ENCODE assay signal across 13 cellular contexts in genomic region chr15:85414991-85415390, GRCh38. TPM values are rescaled to one million over a fixed set of nuclear protein-coding genes. Genes with fewer than 3 reads are reported as not detected.
DNase-seq lines count a peak whose midpoint lies in the region; ATAC-seq and TF ChIP-seq lines count a peak whose summit lies in the region.
"Had no signal": no experiment of that assay in that cellular context is flagged by ENCODE, and none has a peak within 500 bp of the region (broad histone marks: within the 10 kb centered on the region; RNA-seq: fewer than 3 reads in every experiment).

No MANE protein-coding gene starts in this region.

- H3K36me3 ChIP-seq in CD8-positive, alpha-beta memory T cell (ENCODE audit: insufficient read depth, low read length), result no peaks in the 10 kb centered on the region
- H3K36me3 ChIP-seq in IMR-90 (ENCODE audit: control insufficient read depth, insufficient read depth, low read length) (no peaks in the 10 kb centered on the region), mammary epithelial cell (ENCODE audit: insufficient read depth, low read length) (no peaks in the 10 kb centered on the region)
- H3K36me3 ChIP-seq in effector memory CD4-positive, alpha-beta T cell (ENCODE audit: control insufficient read depth, insufficient read depth, low read length), result no peaks in the 10 kb centered on the region
- H3K36me3 ChIP-seq: right lobe of liver had no signal

- peak overlapping the region; percentile 51; the same call in 1 of the 2 replicates for H3K23ac ChIP-seq in IMR-90 (ENCODE audit: low read depth, low read length)

- H2BK15ac ChIP-seq in IMR-90 (ENCODE audit: low read depth, low read length), result no peak overlapping the region

- no peak overlapping the region for H3K18ac ChIP-seq in IMR-90 (ENCODE audit: low read depth, low read length)

- no peak overlapping the region for H4K91ac ChIP-seq in IMR-90 (ENCODE audit: insufficient read depth, low read depth, low read length)

- H3K4me3 ChIP-seq in CD8-positive, alpha-beta memory T cell (ENCODE audit: low read length), result no peak overlapping the region
- H3K4me3 ChIP-seq in IMR-90 (ENCODE audit: insufficient read depth, low read depth, low read length) (no peak overlapping the region), mammary epithelial cell (replicated peaks in 1 of 3; ENCODE audit: insufficient read depth in 1 of 3, low read depth in 2 of 3, low read length in 3 of 3) (no peak overlapping the region)
- no peak overlapping the region for H3K4me3 ChIP-seq in effector memory CD4-positive, alpha-beta T cell (ENCODE audit: insufficient read depth, low read depth, low read length, poor library complexity, severe bottlenecking)
- H3K4me3 ChIP-seq: right lobe of liver had no signal

- H2AK9ac ChIP-seq in IMR-90 (replicated peaks; ENCODE audit: low read depth, low read length, poor library complexity), result no peak overlapping the region

- peak overlapping the region; percentile 57; the same call in 1 of the 2 replicates for H2AK5ac ChIP-seq in IMR-90 (ENCODE audit: low read depth, low read length)

- H3K4me1 Mint-ChIP-seq in CD8-positive, alpha-beta memory T cell, result peaks cover 56 to 89% (median 79%) of the 10 kb centered on the region in 3 donors
- H3K4me1 Mint-ChIP-seq in nephron, result peaks cover 47% of the 10 kb centered on the region

- no peak overlapping the region for H3K14ac ChIP-seq in IMR-90 (replicated peaks; ENCODE audit: low read depth, low read length)

- peaks cover 20% of the 10 kb centered on the region for H3K4me1 ChIP-seq in CD8-positive, alpha-beta memory T cell (ENCODE audit: insufficient read depth, low read length)
- H3K4me1 ChIP-seq in IMR-90 (ENCODE audit: control insufficient read depth, insufficient read depth, low read length) (peaks cover 9% of the 10 kb centered on the region), mammary epithelial cell (ENCODE audit: insufficient read depth, low read length) (peaks cover 44% of the 10 kb centered on the region)
- H3K4me1 ChIP-seq in effector memory CD4-positive, alpha-beta T cell (ENCODE audit: control insufficient read depth, insufficient read depth, low read length, poor library complexity, severe bottlenecking), result peaks cover 10% of the 10 kb centered on the region

- peaks cover 91% of the 10 kb centered on the region for H3K79me2 ChIP-seq in mammary epithelial cell (ENCODE audit: insufficient read depth, low read length)

- dilution Hi-C loops in IMR-90 (cut with HindIII; ENCODE audit: low sequenced_read_pairs, unreplicated experiment) (no loop called here), mammary epithelial cell (cut with HindIII; ENCODE audit: low sequenced_read_pairs) (loop anchor here (5.0 kb wide), 1 partner anchor 98 kb away; no protein-coding TSS in a partner anchor)

- no peak for TF ChIP-seq POLR2A in IMR-90 (IDR thresholded peaks at IDR 0.05; ENCODE audit: low read depth, low read length)

- peaks cover 26 to 62% of the 10 kb centered on the region in 2 experiments for H3K79me1 ChIP-seq in IMR-90 (ENCODE audit: low read depth in 1 of 2, low read length in 2 of 2)

- no peaks in the 10 kb centered on the region for H3K9me3 ChIP-seq in CD8-positive, alpha-beta memory T cell (ENCODE audit: low read length)
- no peaks in the 10 kb centered on the region for H3K9me3 ChIP-seq in IMR-90 (ENCODE audit: control insufficient read depth, insufficient read depth, low read length)
- H3K9me3 ChIP-seq in mammary epithelial cell (replicated peaks; ENCODE audit: insufficient read depth, low read length), result no peaks in the 10 kb centered on the region
- H3K9me3 ChIP-seq in effector memory CD4-positive, alpha-beta T cell (ENCODE audit: control insufficient read depth, low read length), result no peaks in the 10 kb centered on the region
- H3K9me3 ChIP-seq: right lobe of liver had no signal

- H3K9ac ChIP-seq in IMR-90 (ENCODE audit: low read depth, low read length) (no peak overlapping the region), mammary epithelial cell (ENCODE audit: insufficient read depth, low read length) (peak overlapping the region; percentile 44)

- H3K27me3 Mint-ChIP-seq in CD8-positive, alpha-beta memory T cell, result no peaks in the 10 kb centered on the region
- H3K27me3 Mint-ChIP-seq in nephron (ENCODE audit: low read depth), result no peaks in the 10 kb centered on the region

- H4K8ac ChIP-seq in IMR-90 (ENCODE audit: low read depth in 2 of 2, low read length in 2 of 2), result no peak overlapping the region

- peaks cover 0 to 4% (median 4%) of the 10 kb centered on the region in 3 donors for H3K36me3 Mint-ChIP-seq in CD8-positive, alpha-beta memory T cell
- peaks cover 25% of the 10 kb centered on the region for H3K36me3 Mint-ChIP-seq in nephron (ENCODE audit: low read depth)

- no peak overlapping the region for H3K4me3 Mint-ChIP-seq in CD8-positive, alpha-beta memory T cell
- H3K4me3 Mint-ChIP-seq in nephron, result no peak overlapping the region

- H2BK20ac ChIP-seq in IMR-90 (ENCODE audit: low read depth, low read length), result peak overlapping the region; percentile 11; the same call in 1 of the 2 replicates

- H4K20me1 ChIP-seq in IMR-90 (ENCODE audit: insufficient read depth, low read length) (peaks cover 40% of the 10 kb centered on the region), mammary epithelial cell (ENCODE audit: insufficient read depth, low read length) (no peaks in the 10 kb centered on the region)

- no peak for TF ChIP-seq RAD21 in IMR-90 (IDR thresholded peaks at IDR 0.05; ENCODE audit: low read length)

- H3K4me2 ChIP-seq in IMR-90 (ENCODE audit: low read depth, low read length) (no peak overlapping the region), mammary epithelial cell (ENCODE audit: insufficient read depth, low read depth, low read length) (peak overlapping the region; percentile 73)

- H3K56ac ChIP-seq in IMR-90 (ENCODE audit: extremely low read depth, insufficient read depth, low read length), result no peak overlapping the region

- DNase-seq in CD8-positive, alpha-beta memory T cell, result no peak
- DNase-seq in IMR-90, result no peak
- no peak for DNase-seq in mammary epithelial cell
- no peak for DNase-seq in effector memory CD4-positive, alpha-beta T cell
- no peak for DNase-seq in KG1 (lab: John Stamatoyannopoulos, UW)
- DNase-seq: activated CD4-positive, CD25-positive, alpha-beta regulatory T cell; activated effector memory CD4-positive, alpha-beta T cell treated with Interleukin-2 at 50 U/mL for 16 hours; glutamatergic neuron; kidney glomerular epithelial cell; NCI-H2171 treated with DMSO at 0.1 percent for 48 hours; right lobe of liver had no signal

- WGBS in IMR-90 (ENCODE audit: extremely low coverage in 2 of 2, insufficient read length in 1 of 2), 2 experiments, result 100% methylated on average over 5 of the region's 10 CpGs; no CpG with 5 or more reads in 1 of the 2 experiments
- 100% methylated on average over 10 of the region's 10 CpGs for WGBS in mammary epithelial cell (ENCODE audit: low coverage, missing lambda C conversion rate)

- POLR2A ChIA-PET in CD8-positive, alpha-beta memory T cell (lab: Charles Lee), result interaction anchor here (0.6 kb wide), 1 partner anchor 34 kb away, joined by 13 read pairs; the partner anchor contains the start of gene AKAP13
- POLR2A ChIA-PET in IMR-90 (lab: Charles Lee; ENCODE audit: unreplicated experiment), result no interaction called here

- ATAC-seq in IMR-90 (ENCODE audit: low read depth) (no peak), GM19455 (IDR thresholded peaks at IDR 0.05; ENCODE audit: unreplicated experiment) (no peak)

- H3K27ac ChIP-seq in CD8-positive, alpha-beta memory T cell (ENCODE audit: low read depth, low read length), result no peak overlapping the region
- H3K27ac ChIP-seq in IMR-90 (ENCODE audit: insufficient read depth, low read length), result no peak overlapping the region
- peak overlapping the region; percentile 98 for H3K27ac ChIP-seq in mammary epithelial cell (ENCODE audit: insufficient read depth, low read depth, low read length)
- no peak overlapping the region for H3K27ac ChIP-seq in effector memory CD4-positive, alpha-beta T cell (ENCODE audit: insufficient read depth, low read length, poor library complexity, severe bottlenecking)

- TF ChIP-seq CTCF in IMR-90 (conservative IDR thresholded peaks at IDR 0.05; ENCODE audit: low read depth, low read length), result no peak
- TF ChIP-seq CTCF in mammary epithelial cell (conservative IDR thresholded peaks at IDR 0.05 in 1 of 2, IDR thresholded peaks at IDR 0.05 in 1 of 2; ENCODE audit: extremely low read depth in 1 of 2, insufficient read depth in 1 of 2, low read depth in 1 of 2, low read length in 2 of 2), result peak in 1 of 2 donors; percentile 10
- no peak for TF ChIP-seq CTCF in nephron (IDR thresholded peaks at IDR 0.05; ENCODE audit: unreplicated experiment in 3 of 3)

- H3K27ac Mint-ChIP-seq in CD8-positive, alpha-beta memory T cell, result peak overlapping the region; percentile 72 to 88 (median 83)
- peak overlapping the region in 2 of 3 experiments; percentile 28 to 48 for H3K27ac Mint-ChIP-seq in nephron

- H3K4ac ChIP-seq in IMR-90 (ENCODE audit: low read depth, low read length), result no peak overlapping the region

- in situ Hi-C loops in IMR-90 (cut with MboI; ENCODE audit: low sequenced_read_pairs), result no loop called here
- in situ Hi-C loops in mammary epithelial cell (cut with MboI; ENCODE audit: low sequenced_read_pairs in 2 of 2), result loop anchor here (5.0 to 10.0 kb wide), 2 partner anchors 80 to 83 kb away; no protein-coding TSS in a partner anchor

- peaks cover 3% of the 10 kb centered on the region for H3K9me1 ChIP-seq in IMR-90 (ENCODE audit: insufficient read depth, low read length)

- no peak overlapping the region for H2BK120ac ChIP-seq in IMR-90 (ENCODE audit: low read depth, low read length)

- no peak overlapping the region for H4K5ac ChIP-seq in IMR-90 (ENCODE audit: low read depth, low read length)

- H2AFZ ChIP-seq in IMR-90 (replicated peaks; ENCODE audit: low read length, poor library complexity) (no peak overlapping the region), mammary epithelial cell (ENCODE audit: low read depth, low read length) (no peak overlapping the region)

- BruUV-seq in IMR-90 (replicated peaks; lab: Mats Ljungman, UMichigan) (no TSS peak), mammary epithelial cell (replicated peaks; lab: Mats Ljungman, UMichigan) (no TSS peak)

- H2BK5ac ChIP-seq in IMR-90 (ENCODE audit: low read depth, low read length, poor library complexity, severe bottlenecking), result no peak overlapping the region

- CTCF ChIA-PET in CD8-positive, alpha-beta memory T cell (lab: Charles Lee), result interaction anchor here (1.3 to 6.6 kb wide), 9 partner anchors 9 to 118 kb away, joined by 3 to 79 read pairs (median 10); partner anchors contain the start of gene AKAP13
- CTCF ChIA-PET in IMR-90 (lab: Yijun Ruan, JAX), result interaction anchor here (0.8 to 1.8 kb wide), 2 partner anchors 84 to 118 kb away, joined by 3 to 9 read pairs; no protein-coding TSS in a partner anchor
- CTCF ChIA-PET in mammary epithelial cell (lab: Charles Lee; ENCODE audit: low non-redundant PET), result interaction anchor here (0.6 to 1.9 kb wide), 4 partner anchors 36 to 119 kb away, joined by 3 to 35 read pairs (median 22); no protein-coding TSS in a partner anchor

- no peaks in the 10 kb centered on the region for H3K9me3 Mint-ChIP-seq in CD8-positive, alpha-beta memory T cell
- H3K9me3 Mint-ChIP-seq in nephron, result peaks cover 5% of the 10 kb centered on the region

- intact Hi-C loops in IMR-90 (cut with micrococcal nuclease) (loop anchor here (1.0 to 10.0 kb wide), 3 partner anchors 62 to 210 kb away; no protein-coding TSS in a partner anchor), mammary epithelial cell (cut with micrococcal nuclease) (loop anchor here (1.0 to 5.0 kb wide), 4 partner anchors 62 to 119 kb away; no protein-coding TSS in a partner anchor)

- no peaks in the 10 kb centered on the region for H3K27me3 ChIP-seq in CD8-positive, alpha-beta memory T cell (ENCODE audit: insufficient read depth, low read length, poor library complexity, severe bottlenecking)
- no peaks in the 10 kb centered on the region for H3K27me3 ChIP-seq in IMR-90 (ENCODE audit: control insufficient read depth, insufficient read depth, low read length)
- no peaks in the 10 kb centered on the region for H3K27me3 ChIP-seq in mammary epithelial cell (ENCODE audit: insufficient read depth, low read length)
- H3K27me3 ChIP-seq in effector memory CD4-positive, alpha-beta T cell (replicated peaks; ENCODE audit: control insufficient read depth, insufficient read depth, low read length, poor library complexity, severe bottlenecking), result no peaks in the 10 kb centered on the region
- H3K27me3 ChIP-seq: right lobe of liver had no signal

RNA-seq across cellular contexts. Expression of gene AKAP13, which starts 34.6 kb away (rescaled TPM):
- total RNA-seq in CD8-positive, alpha-beta memory T cell, result 100 to 1,000 TPM; 109 to 113 TPM
- 234 TPM for polyA plus RNA-seq in CD8-positive, alpha-beta memory T cell
- total RNA-seq in IMR-90 (2012; rRNA removed) (46.4 and 46.9 TPM in 2 replicates), mammary epithelial cell (10 to 100 TPM; 58.2 to 71.4 TPM)
- polyA plus RNA-seq in IMR-90 (2012; rRNA removed) (10.4 and 11.6 TPM in 2 replicates), mammary epithelial cell (8.8 TPM)
- 5.6 and 6.4 TPM in 2 replicates for polyA plus RNA-seq in IMR-90 (2012; cell fraction: cytosol; rRNA removed)
- 34.4 and 43.0 TPM in 2 replicates for polyA plus RNA-seq in IMR-90 (2012; cell fraction: nucleus; rRNA removed; ENCODE audit: low replicate concordance)
- polyA minus RNA-seq in mammary epithelial cell, result 88.3 TPM
